Comparison of ENCODE assay signal across 12 cellular contexts in genomic region chr9:70043285-70043684, GRCh38. TPM values are rescaled to one million over a fixed set of nuclear protein-coding genes. Genes with fewer than 3 reads are reported as not detected.
DNase-seq lines count a peak whose midpoint lies in the region; ATAC-seq and TF ChIP-seq lines count a peak whose summit lies in the region.
"Had no signal": no experiment of that assay in that cellular context is flagged by ENCODE, and none has a peak within 500 bp of the region (broad histone marks: within the 10 kb centered on the region; RNA-seq: fewer than 3 reads in every experiment).

No MANE protein-coding gene starts in this region.

- H3K4me3 Mint-ChIP-seq in nephron, result peak overlapping the region; percentile 63 to 84 (median 78)

- peaks cover 42% of the 10 kb centered on the region for H3K27me3 Mint-ChIP-seq in nephron (ENCODE audit: low read depth)

- intact Hi-C loops in Right ventricle myocardium superior (cut with DNase I) (loop anchor here (10.0 kb wide), 2 partner anchors 48 to 62 kb away; no protein-coding TSS in a partner anchor), upper lobe of right lung (cut with DNase I) (no loop called here)

- DNase-seq in cardiac muscle cell (ENCODE audit: low read depth in 1 of 2, low spot score in 1 of 2) (peak in 1 of 2 donors; percentile 42), Right ventricle myocardium superior (no peak), fibroblast of pulmonary artery (ENCODE audit: low read depth) (no peak), upper lobe of right lung (no peak), HT-29 (ENCODE audit: low spot score) (no peak), mesenteric fat pad (ENCODE audit: low spot score) (no peak)
- DNase-seq in activated effector memory CD4-positive, alpha-beta T cell treated with anti-CD3 and anti-CD28 coated beads, Interleukin-2, amount 50 U/mL, for 16 hours, result no peak
- DNase-seq: 8988T; activated CD8-positive, alpha-beta memory T cell treated with anti-CD3 and anti-CD28 coated beads for 24 hours; NCI-H1694 treated with DMSO at 0.1 percent for 48 hours; SHP77 treated with DMSO at 0.1 percent for 48 hours had no signal

- H3K9me3 Mint-ChIP-seq in nephron, result peaks cover under 1% of the 10 kb centered on the region

- H3K36me3 Mint-ChIP-seq in nephron (ENCODE audit: low read depth), result peaks cover under 1% of the 10 kb centered on the region

- no peaks in the 10 kb centered on the region for H3K36me3 ChIP-seq in cardiac muscle cell
- H3K36me3 ChIP-seq in upper lobe of right lung, result no peaks in the 10 kb centered on the region

- H3K27ac ChIP-seq in cardiac muscle cell, result no peak overlapping the region
- peak overlapping the region; percentile 75 for H3K27ac ChIP-seq in upper lobe of right lung

- H3K4me3 ChIP-seq in cardiac muscle cell (peak overlapping the region; percentile 10), fibroblast of pulmonary artery (replicated peaks; ENCODE audit: low read depth, low read length) (peak overlapping the region; percentile 51), upper lobe of right lung (peak overlapping the region; percentile 51)

- H3K27me3 ChIP-seq in cardiac muscle cell (peaks cover 47% of the 10 kb centered on the region), upper lobe of right lung (no peaks in the 10 kb centered on the region)

- ATAC-seq in Right ventricle myocardium superior (ENCODE audit: poor library complexity) (no peak), upper lobe of right lung (no peak)

- H3K27ac Mint-ChIP-seq in nephron, result no peak overlapping the region

- no peak for TF ChIP-seq CTCF in cardiac muscle cell (IDR thresholded peaks at IDR 0.05; ENCODE audit: low read depth, low read length)
- TF ChIP-seq CTCF in fibroblast of pulmonary artery (IDR thresholded peaks at IDR 0.05; ENCODE audit: low read length, missing control alignments), result no peak
- TF ChIP-seq CTCF in nephron (IDR thresholded peaks at IDR 0.05; ENCODE audit: unreplicated experiment in 3 of 3), result no peak
- no peak for TF ChIP-seq CTCF in upper lobe of right lung (IDR thresholded peaks at IDR 0.05)

- H3K9me3 ChIP-seq in cardiac muscle cell (ENCODE audit: low read depth), result no peaks in the 10 kb centered on the region
- H3K9me3 ChIP-seq in upper lobe of right lung, result no peaks in the 10 kb centered on the region

- H3K4me1 Mint-ChIP-seq in nephron, result peaks cover 68% of the 10 kb centered on the region

- H3K4me1 ChIP-seq in cardiac muscle cell (ENCODE audit: low read depth), result no peaks in the 10 kb centered on the region
- H3K4me1 ChIP-seq in upper lobe of right lung, result no peaks in the 10 kb centered on the region

RNA-seq across cellular contexts. Expression of gene MAMDC2, which starts 0.4 kb away (rescaled TPM):
- 0.32 and 0.54 TPM in 2 replicates for total RNA-seq in cardiac muscle cell
- polyA plus RNA-seq in cardiac muscle cell, result 0.51 and 1.1 TPM in 2 replicates
- total RNA-seq in Right ventricle myocardium superior, result 10.0 TPM
- 72.0 TPM for total RNA-seq in upper lobe of right lung
- 2.2 and 3.5 TPM in 2 replicates for total RNA-seq in HT-29 (2014; rRNA removed; shearing (Covaris generic))
- 3.7 TPM for total RNA-seq in mesenteric fat pad
